ENCODE assay signal across 8 cellular contexts in genomic region chr15:78756781-78757635, GRCh38. TPM values are rescaled to one million over a fixed set of nuclear protein-coding genes. Genes with fewer than 3 reads are reported as not detected.
DNase-seq lines count a peak whose midpoint lies in the region; ATAC-seq, FAIRE-seq and TF ChIP-seq lines count a peak whose summit lies in the region.
"Not testable (repeated sequence)": the region's sequence is repeated elsewhere in the genome, so short reads cannot be mapped to it uniquely, and the experiment has no call there.

No MANE protein-coding gene starts in this region.

- not testable (repeated sequence) for TF ChIP-seq CTCF in GM10266 (IDR thresholded peaks at IDR 0.05; ENCODE audit: control insufficient read depth, insufficient read depth, low read depth, missing control alignments); astrocyte (IDR thresholded peaks at IDR 0.05; ENCODE audit: insufficient read depth, low read depth, low read length); thoracic aorta (IDR thresholded peaks at IDR 0.05)

- peak overlapping the region; percentile 72 for H3K4me2 ChIP-seq in astrocyte (ENCODE audit: low read length)

- H3K4me1 ChIP-seq in astrocyte (ENCODE audit: insufficient read depth, low read length) = peaks cover 12% of the 10 kb centered on the region
- peaks cover 20 to 46% of the 10 kb centered on the region in 2 donors for H3K4me1 ChIP-seq in thoracic aorta (ENCODE audit: control insufficient read depth in 1 of 2, low read depth in 2 of 2)

- H3K4me1 Mint-ChIP-seq in T-helper 2 cell treated with Interferon-gamma antibody and Interleukin-4, amounts not matched to agents 5 μg/mL and 100 μg/mL, for 36 hours (ENCODE audit: low read depth) = peaks cover 23% of the 10 kb centered on the region
- peaks cover 21% of the 10 kb centered on the region for H3K4me1 Mint-ChIP-seq in astrocyte (ENCODE audit: low read depth, unreplicated experiment)

- H3K4me3 Mint-ChIP-seq in T-helper 2 cell treated with Interferon-gamma antibody and Interleukin-4, amounts not matched to agents 5 μg/mL and 100 μg/mL, for 36 hours = not testable (repeated sequence)
- H3K4me3 Mint-ChIP-seq in astrocyte (ENCODE audit: unreplicated experiment) = peak overlapping the region; percentile 40

- H3K9ac ChIP-seq in astrocyte (ENCODE audit: low read length) = peak overlapping the region; percentile 67

- intact Hi-C loops in left cardiac atrium (cut with DNase I) (loop anchor here in 1 of 2 donors (10.0 kb wide), 1 partner anchor 118 kb away; the partner anchor contains the start of gene MORF4L1), posterior cingulate gyrus (cut with DNase I) (loop anchor here (10.0 kb wide), 1 partner anchor 98 kb away; no protein-coding TSS in a partner anchor)

- not testable (repeated sequence) for H3K27me3 Mint-ChIP-seq in T-helper 2 cell treated with Interferon-gamma antibody and Interleukin-4, amounts not matched to agents 5 μg/mL and 100 μg/mL, for 36 hours (ENCODE audit: low read depth)
- H3K27me3 Mint-ChIP-seq in astrocyte (ENCODE audit: low read depth, unreplicated experiment) = peaks cover 11% of the 10 kb centered on the region

- DNase-seq in GM10266 (ENCODE audit: extremely low spot score) = peak; percentile 72
- DNase-seq in T-helper 2 cell treated with Interferon-gamma antibody and Interleukin-4, amounts not matched to agents 5 μg/mL and 100 μg/mL, for 36 hours (ENCODE audit: low spot score) = peak; percentile 55
- DNase-seq in astrocyte (ENCODE audit: low read depth) = peak; percentile 56
- peak; percentile 91 for DNase-seq in left cardiac atrium
- DNase-seq in posterior cingulate gyrus = peak in 9 of 10 donors; percentile 37 to 96 (median 66)
- peak; percentile 80 for DNase-seq in thoracic aorta (ENCODE audit: low spot score)

- peak overlapping the region; percentile 76 for H3K27ac Mint-ChIP-seq in T-helper 2 cell treated with Interferon-gamma antibody and Interleukin-4, amounts not matched to agents 5 μg/mL and 100 μg/mL, for 36 hours
- not testable (repeated sequence) for H3K27ac Mint-ChIP-seq in astrocyte (ENCODE audit: unreplicated experiment)

- H3K79me2 ChIP-seq in astrocyte (ENCODE audit: insufficient read depth, low read length) = not testable (repeated sequence)

- H3K27ac ChIP-seq in astrocyte (ENCODE audit: low read depth, low read length) = peak overlapping the region; percentile 68
- H3K27ac ChIP-seq in thoracic aorta = peak overlapping the region; percentile 81 to 87

- not testable (repeated sequence) for FAIRE-seq in astrocyte (lab: Jason Lieb, UNC)

- not testable (repeated sequence) for H3K9me3 Mint-ChIP-seq in T-helper 2 cell treated with Interferon-gamma antibody and Interleukin-4, amounts not matched to agents 5 μg/mL and 100 μg/mL, for 36 hours; astrocyte (ENCODE audit: unreplicated experiment)

- H3K36me3 ChIP-seq in astrocyte (ENCODE audit: insufficient read depth, low read length); thoracic aorta: not testable (repeated sequence)

- H2AFZ ChIP-seq in astrocyte (ENCODE audit: low read depth, low read length) = peak overlapping the region; percentile 63

- ATAC-seq in GM21576 (IDR thresholded peaks at IDR 0.05; ENCODE audit: unreplicated experiment) (peak; percentile 44), HG03460 (IDR thresholded peaks at IDR 0.05; ENCODE audit: unreplicated experiment) (peak; percentile 61), left cardiac atrium (peak; percentile 25 to 61), thoracic aorta (ENCODE audit: insufficient number of reproducible peaks, low FRiP score, low read depth) (peak; percentile 47)

- not testable (repeated sequence) for H3K4me3 ChIP-seq in astrocyte (ENCODE audit: insufficient read depth, low read depth, low read length)
- peak overlapping the region; percentile 20 for H3K4me3 ChIP-seq in thoracic aorta

- H4K20me1 ChIP-seq in astrocyte (ENCODE audit: insufficient read depth, low read length) = not testable (repeated sequence)

- H3K36me3 Mint-ChIP-seq in T-helper 2 cell treated with Interferon-gamma antibody and Interleukin-4, amounts not matched to agents 5 μg/mL and 100 μg/mL, for 36 hours (ENCODE audit: low read depth); astrocyte (ENCODE audit: low read depth, unreplicated experiment): not testable (repeated sequence)

- H3K9me3 ChIP-seq in astrocyte (ENCODE audit: insufficient read depth, low read depth, low read length); thoracic aorta: not testable (repeated sequence)

- not testable (repeated sequence) for H3K27me3 ChIP-seq in astrocyte (ENCODE audit: insufficient read depth, low read length); thoracic aorta (replicated peaks; ENCODE audit: insufficient read depth)

RNA-seq across cellular contexts. Expression of gene ADAMTS7, which starts 54.3 kb away (rescaled TPM):
- total RNA-seq in astrocyte (21.4 and 25.5 TPM in 2 replicates), left cardiac atrium (10 to 100 TPM; 35.8 to 45.9 TPM), thoracic aorta (10 to 100 TPM; 15.6 to 60.2 TPM)
